Comparison of ENCODE assay signal across 13 cellular contexts in genomic region chr4:139312552-139313332, GRCh38. TPM values are rescaled to one million over a fixed set of nuclear protein-coding genes. Genes with fewer than 3 reads are reported as not detected.
DNase-seq lines count a peak whose midpoint lies in the region; ATAC-seq, FAIRE-seq and TF ChIP-seq lines count a peak whose summit lies in the region.
"Had no signal": no experiment of that assay in that cellular context is flagged by ENCODE, and none has a peak within 500 bp of the region (broad histone marks: within the 10 kb centered on the region; RNA-seq: fewer than 3 reads in every experiment).

No MANE protein-coding gene starts in this region.

- peaks cover 10% of the 10 kb centered on the region for H4K20me1 ChIP-seq in endothelial cell of umbilical vein (replicated peaks; ENCODE audit: control insufficient read depth, extremely low read depth, insufficient read depth, low read length)

- H3K9me3 Mint-ChIP-seq in natural killer cell, result no peaks in the 10 kb centered on the region
- no peaks in the 10 kb centered on the region for H3K9me3 Mint-ChIP-seq in natural killer cell treated with Interleukin-12 subunit alpha and Interleukin-12 subunit beta and Interleukin-15 and Interleukin-18, amount 100 ng/mL, for 72 hours
- no peaks in the 10 kb centered on the region for H3K9me3 Mint-ChIP-seq in Calu3 (ENCODE audit: low read depth, unreplicated experiment)

- dilution Hi-C loops in endothelial cell of umbilical vein (cut with MboI; ENCODE audit: extremely low pct_ligation_motif_present, low sequenced_read_pairs), result no loop called here

- BruUV-seq in endothelial cell of umbilical vein (replicated peaks; lab: Mats Ljungman, UMichigan) (no TSS peak), Calu3 (replicated peaks; lab: Mats Ljungman, UMichigan) (no TSS peak)

- CTCF ChIA-PET in RWPE1 (lab: Yijun Ruan, JAX), result no interaction called here
- CTCF ChIA-PET in endothelial cell of umbilical vein (lab: Charles Lee), result interaction anchor here (1.4 to 2.5 kb wide), 4 partner anchors 9 to 19 kb away, joined by 3 to 11 read pairs (median 8); partner anchors contain the start of genes NAA15 and NDUFC1
- CTCF ChIA-PET in Calu3 (lab: Charles Lee), result interaction anchor here (0.7 kb wide), 1 partner anchor 11 kb away, joined by 3 read pairs; no protein-coding TSS in a partner anchor

- TF ChIP-seq CTCF in natural killer cell (IDR thresholded peaks at IDR 0.05), result no peak
- TF ChIP-seq CTCF in RWPE1 (conservative IDR thresholded peaks at IDR 0.05; ENCODE audit: low read depth), result no peak
- no peak for TF ChIP-seq CTCF in endothelial cell of umbilical vein (IDR thresholded peaks at IDR 0.05; ENCODE audit: extremely low read depth in 1 of 2, insufficient read depth in 1 of 2, low read depth in 1 of 2, low read length in 2 of 2)
- no peak for TF ChIP-seq CTCF in Calu3 (IDR thresholded peaks at IDR 0.05; ENCODE audit: unreplicated experiment)

- H3K9me1 ChIP-seq in endothelial cell of umbilical vein (replicated peaks; ENCODE audit: control insufficient read depth, extremely low read depth, insufficient read depth, low read length), result no peaks in the 10 kb centered on the region

- no peak for TF ChIP-seq POLR2A in endothelial cell of umbilical vein (IDR thresholded peaks at IDR 0.05; ENCODE audit: low read depth, low read length)

- peaks cover 98% of the 10 kb centered on the region for H3K79me2 ChIP-seq in endothelial cell of umbilical vein (ENCODE audit: control insufficient read depth, insufficient read depth, low read length)

- DNase-seq in natural killer cell (no peak), RWPE1 (ENCODE audit: low spot score) (no peak), endothelial cell of umbilical vein (ENCODE audit: low read depth, low spot score) (no peak), Calu3 (no peak), NCI-H187 treated with DMSO at 0.1 percent for 48 hours (lab: John Stamatoyannopoulos, UW) (no peak)
- DNase-seq in natural killer cell treated with Interleukin-12 subunit alpha and Interleukin-12 subunit beta and Interleukin-15 and Interleukin-18, amount 100 ng/mL, for 72 hours (ENCODE audit: low spot score), result no peak
- DNase-seq: BE2C; brain microvascular endothelial cell; NCI-H446 treated with DMSO at 0.1 percent for 48 hours; pancreas; stimulated activated CD4-positive, alpha-beta T cell treated with anti-CD3 and anti-CD28 coated beads, Interleukin-2, amount 100 ng/mL, for 48 hours had no signal

- no peak overlapping the region for H3K4me3 ChIP-seq in endothelial cell of umbilical vein (replicated peaks in 1 of 3; ENCODE audit: insufficient read depth in 1 of 3, low read depth in 1 of 3, low read length in 3 of 3)
- no peak overlapping the region for H3K4me3 ChIP-seq in subcutaneous abdominal adipose tissue (ENCODE audit: low read depth in 1 of 5, low read length in 5 of 5)
- H3K4me3 ChIP-seq: pancreas had no signal

- POLR2A ChIA-PET in RWPE1 (lab: Yijun Ruan, JAX; ENCODE audit: low non-redundant PET), result no interaction called here
- POLR2A ChIA-PET in endothelial cell of umbilical vein (lab: Charles Lee), result no interaction called here

- intact Hi-C loops in natural killer cell (cut with micrococcal nuclease) (no loop called here), endothelial cell of umbilical vein (cut with micrococcal nuclease) (no loop called here), Calu3 (cut with micrococcal nuclease; ENCODE audit: unreplicated experiment) (no loop called here)

- no peaks in the 10 kb centered on the region for H3K36me3 Mint-ChIP-seq in natural killer cell
- H3K36me3 Mint-ChIP-seq in natural killer cell treated with Interleukin-12 subunit alpha and Interleukin-12 subunit beta and Interleukin-15 and Interleukin-18, amount 100 ng/mL, for 72 hours, result no peaks in the 10 kb centered on the region
- peaks cover 8% of the 10 kb centered on the region for H3K36me3 Mint-ChIP-seq in Calu3 (ENCODE audit: insufficient read depth, unreplicated experiment)

- no peak overlapping the region for H2AFZ ChIP-seq in endothelial cell of umbilical vein (ENCODE audit: low read depth, low read length)

- H3K4me3 Mint-ChIP-seq in natural killer cell, result peak overlapping the region; percentile 17
- no peak overlapping the region for H3K4me3 Mint-ChIP-seq in natural killer cell treated with Interleukin-12 subunit alpha and Interleukin-12 subunit beta and Interleukin-15 and Interleukin-18, amount 100 ng/mL, for 72 hours
- no peak overlapping the region for H3K4me3 Mint-ChIP-seq in Calu3 (ENCODE audit: low read depth, unreplicated experiment)

- H3K27me3 ChIP-seq in endothelial cell of umbilical vein (ENCODE audit: control insufficient read depth in 2 of 2, insufficient read depth in 2 of 2, low read length in 2 of 2) (no peaks in the 10 kb centered on the region), subcutaneous abdominal adipose tissue (ENCODE audit: control insufficient read depth in 5 of 5, insufficient read depth in 4 of 5, low read length in 5 of 5) (no peaks in the 10 kb centered on the region)
- H3K27me3 ChIP-seq: BE2C, brain microvascular endothelial cell, pancreas had no signal

- H3K9ac ChIP-seq in endothelial cell of umbilical vein (replicated peaks; ENCODE audit: extremely low read depth, insufficient read depth, low read length), result no peak overlapping the region
- H3K9ac ChIP-seq in subcutaneous abdominal adipose tissue (ENCODE audit: low read length in 5 of 5), result no peak overlapping the region

- ATAC-seq in natural killer cell, result no peak
- ATAC-seq in natural killer cell treated with Interleukin-12 subunit alpha and Interleukin-12 subunit beta and Interleukin-15 and Interleukin-18, amount 100 ng/mL, for 72 hours, result no peak
- ATAC-seq in GM21515 (IDR thresholded peaks at IDR 0.05; ENCODE audit: unreplicated experiment), result no peak

- peaks cover 65 to 67% of the 10 kb centered on the region in 2 donors for H3K4me1 Mint-ChIP-seq in natural killer cell
- peaks cover 46 to 55% of the 10 kb centered on the region in 2 donors for H3K4me1 Mint-ChIP-seq in natural killer cell treated with Interleukin-12 subunit alpha and Interleukin-12 subunit beta and Interleukin-15 and Interleukin-18, amount 100 ng/mL, for 72 hours (ENCODE audit: low read depth in 2 of 2)
- peaks cover 24% of the 10 kb centered on the region for H3K4me1 Mint-ChIP-seq in Calu3 (ENCODE audit: low read depth, unreplicated experiment)

- FAIRE-seq in endothelial cell of umbilical vein (lab: Jason Lieb, UNC), result peak; percentile 33
- FAIRE-seq: pancreas had no signal

- no peaks in the 10 kb centered on the region for H3K36me3 ChIP-seq in endothelial cell of umbilical vein (ENCODE audit: control insufficient read depth in 2 of 2, extremely low read depth in 1 of 2, insufficient read depth in 2 of 2, low read length in 2 of 2)
- H3K36me3 ChIP-seq in subcutaneous abdominal adipose tissue (ENCODE audit: control insufficient read depth in 5 of 5, insufficient read depth in 5 of 5, low read length in 5 of 5), result no peaks in the 10 kb centered on the region
- H3K36me3 ChIP-seq: brain microvascular endothelial cell, pancreas had no signal

- no peak overlapping the region for H3K4me2 ChIP-seq in endothelial cell of umbilical vein (ENCODE audit: insufficient read depth, low read length)

- H3K27ac ChIP-seq in RWPE1 (0 out of 2 replicates have a peak overlapping the region, but pooled peaks have one; percentile 34), endothelial cell of umbilical vein (ENCODE audit: insufficient read depth, low read depth, low read length) (no peak overlapping the region), subcutaneous abdominal adipose tissue (ENCODE audit: low read depth, low read length) (peak overlapping the region; percentile 35)
- H3K27ac ChIP-seq: brain microvascular endothelial cell, pancreas had no signal

- H3K4me1 ChIP-seq in endothelial cell of umbilical vein (ENCODE audit: control insufficient read depth, extremely low read depth, insufficient read depth, low read length) (no peaks in the 10 kb centered on the region), subcutaneous abdominal adipose tissue (ENCODE audit: control insufficient read depth in 5 of 5, insufficient read depth in 5 of 5, low read length in 5 of 5) (peaks cover 0 to 18% (median 14%) of the 10 kb centered on the region in 5 donors)
- H3K4me1 ChIP-seq: BE2C had no signal

- H3K27ac Mint-ChIP-seq in natural killer cell (peak overlapping the region; percentile 62 to 65), Calu3 (ENCODE audit: unreplicated experiment) (no peak overlapping the region)
- H3K27ac Mint-ChIP-seq in natural killer cell treated with Interleukin-12 subunit alpha and Interleukin-12 subunit beta and Interleukin-15 and Interleukin-18, amount 100 ng/mL, for 72 hours, result peak overlapping the region in 1 of 2 donors; percentile 47

- H3K27me3 Mint-ChIP-seq in natural killer cell (ENCODE audit: low read depth in 2 of 2), result no peaks in the 10 kb centered on the region
- no peaks in the 10 kb centered on the region for H3K27me3 Mint-ChIP-seq in natural killer cell treated with Interleukin-12 subunit alpha and Interleukin-12 subunit beta and Interleukin-15 and Interleukin-18, amount 100 ng/mL, for 72 hours
- no peaks in the 10 kb centered on the region for H3K27me3 Mint-ChIP-seq in Calu3 (ENCODE audit: unreplicated experiment)

- H3K9me3 ChIP-seq in endothelial cell of umbilical vein (replicated peaks; ENCODE audit: control insufficient read depth, insufficient read depth, low read length), result no peaks in the 10 kb centered on the region
- H3K9me3 ChIP-seq in subcutaneous abdominal adipose tissue (ENCODE audit: control insufficient read depth in 5 of 5, low read length in 5 of 5), result no peaks in the 10 kb centered on the region
- H3K9me3 ChIP-seq: BE2C, pancreas had no signal

RNA-seq across cellular contexts. Expression of gene NDUFC1, which starts 10.5 kb away (rescaled TPM):
- 10 to 100 TPM; 14.0 to 15.8 (median 14.3) TPM for total RNA-seq in natural killer cell
- total RNA-seq in natural killer cell treated with Interleukin-12 subunit alpha and Interleukin-12 subunit beta and Interleukin-15 and Interleukin-18, amount 100 ng/mL, for 72 hours, result 10 to 100 TPM; 35.7 to 43.0 TPM
- total RNA-seq in endothelial cell of umbilical vein, result 73.9 and 78.1 TPM in 2 replicates
- polyA plus RNA-seq in endothelial cell of umbilical vein, result 65.2 and 65.7 TPM in 2 replicates
- polyA plus RNA-seq in endothelial cell of umbilical vein (2011; cell fraction: cytosol; rRNA removed), result 75.5 and 77.8 TPM in 2 replicates
- 32.6 and 36.8 TPM in 2 replicates for polyA plus RNA-seq in endothelial cell of umbilical vein (2011; cell fraction: nucleus; rRNA removed)
- polyA plus RNA-seq in endothelial cell of umbilical vein (2012), result 68.4 and 108 TPM in 2 replicates
- 12.2 and 16.2 TPM in 2 replicates for polyA minus RNA-seq in endothelial cell of umbilical vein
- 14.7 TPM for polyA minus RNA-seq in endothelial cell of umbilical vein (2011; cell fraction: cytosol; rRNA and poly(A)+ RNA removed)
- polyA minus RNA-seq in endothelial cell of umbilical vein (2011; cell fraction: nucleus; rRNA and poly(A)+ RNA removed), result 9.4 and 9.9 TPM in 2 replicates
- 31.8 and 38.6 TPM in 2 replicates for total RNA-seq in Calu3 (2022)

RNA-seq across cellular contexts. Expression of gene NAA15, which starts 11.4 kb away (rescaled TPM):
- total RNA-seq in natural killer cell (10 to 100 TPM; 56.7 to 66.3 (median 61.9) TPM), endothelial cell of umbilical vein (57.0 and 67.9 TPM in 2 replicates), Calu3 (2022) (45.2 and 46.2 TPM in 2 replicates)
- 100 to 1,000 TPM in 1 of 2 donors, 10 to 100 TPM in 1; 71.5 to 100 TPM for total RNA-seq in natural killer cell treated with Interleukin-12 subunit alpha and Interleukin-12 subunit beta and Interleukin-15 and Interleukin-18, amount 100 ng/mL, for 72 hours
- 3.2 and 4.5 TPM in 2 replicates for polyA plus RNA-seq in endothelial cell of umbilical vein
- polyA plus RNA-seq in endothelial cell of umbilical vein (2011; cell fraction: cytosol; rRNA removed), result 8.4 and 9.2 TPM in 2 replicates
- 12.5 and 18.4 TPM in 2 replicates for polyA plus RNA-seq in endothelial cell of umbilical vein (2011; cell fraction: nucleus; rRNA removed)
- 26.7 and 44.2 TPM in 2 replicates for polyA plus RNA-seq in endothelial cell of umbilical vein (2012)
- polyA minus RNA-seq in endothelial cell of umbilical vein, result 15.1 and 15.5 TPM in 2 replicates
- 18.9 TPM for polyA minus RNA-seq in endothelial cell of umbilical vein (2011; cell fraction: cytosol; rRNA and poly(A)+ RNA removed)
- 40.2 and 59.0 TPM in 2 replicates for polyA minus RNA-seq in endothelial cell of umbilical vein (2011; cell fraction: nucleus; rRNA and poly(A)+ RNA removed)

RNA-seq across cellular contexts. Expression of gene MGARP, which starts 32.7 kb away (rescaled TPM):
- under 1 TPM; 0.35 to 0.78 (median 0.63) TPM for total RNA-seq in natural killer cell
- total RNA-seq in natural killer cell treated with Interleukin-12 subunit alpha and Interleukin-12 subunit beta and Interleukin-15 and Interleukin-18, amount 100 ng/mL, for 72 hours, result under 1 TPM in 1 of 2 donors, not detected in 1; 0.21 TPM
- 16.2 and 25.9 TPM in 2 replicates for total RNA-seq in endothelial cell of umbilical vein
- polyA plus RNA-seq in endothelial cell of umbilical vein, result 22.6 and 26.6 TPM in 2 replicates
- 54.1 and 58.8 TPM in 2 replicates for polyA plus RNA-seq in endothelial cell of umbilical vein (2011; cell fraction: cytosol; rRNA removed)
- polyA plus RNA-seq in endothelial cell of umbilical vein (2011; cell fraction: nucleus; rRNA removed), result 21.4 and 29.5 TPM in 2 replicates
- 56.6 and 61.2 TPM in 2 replicates for polyA plus RNA-seq in endothelial cell of umbilical vein (2012)
- polyA minus RNA-seq in endothelial cell of umbilical vein, result 9.7 and 11.3 TPM in 2 replicates
- polyA minus RNA-seq in endothelial cell of umbilical vein (2011; cell fraction: cytosol; rRNA and poly(A)+ RNA removed), result not detected
- polyA minus RNA-seq in endothelial cell of umbilical vein (2011; cell fraction: nucleus; rRNA and poly(A)+ RNA removed), result 2.3 and 3.7 TPM in 2 replicates
- not detected in 2 replicates for total RNA-seq in Calu3 (2022)
